ENCODE assay signal across 1 cellular context in the genomic region with DNA sequence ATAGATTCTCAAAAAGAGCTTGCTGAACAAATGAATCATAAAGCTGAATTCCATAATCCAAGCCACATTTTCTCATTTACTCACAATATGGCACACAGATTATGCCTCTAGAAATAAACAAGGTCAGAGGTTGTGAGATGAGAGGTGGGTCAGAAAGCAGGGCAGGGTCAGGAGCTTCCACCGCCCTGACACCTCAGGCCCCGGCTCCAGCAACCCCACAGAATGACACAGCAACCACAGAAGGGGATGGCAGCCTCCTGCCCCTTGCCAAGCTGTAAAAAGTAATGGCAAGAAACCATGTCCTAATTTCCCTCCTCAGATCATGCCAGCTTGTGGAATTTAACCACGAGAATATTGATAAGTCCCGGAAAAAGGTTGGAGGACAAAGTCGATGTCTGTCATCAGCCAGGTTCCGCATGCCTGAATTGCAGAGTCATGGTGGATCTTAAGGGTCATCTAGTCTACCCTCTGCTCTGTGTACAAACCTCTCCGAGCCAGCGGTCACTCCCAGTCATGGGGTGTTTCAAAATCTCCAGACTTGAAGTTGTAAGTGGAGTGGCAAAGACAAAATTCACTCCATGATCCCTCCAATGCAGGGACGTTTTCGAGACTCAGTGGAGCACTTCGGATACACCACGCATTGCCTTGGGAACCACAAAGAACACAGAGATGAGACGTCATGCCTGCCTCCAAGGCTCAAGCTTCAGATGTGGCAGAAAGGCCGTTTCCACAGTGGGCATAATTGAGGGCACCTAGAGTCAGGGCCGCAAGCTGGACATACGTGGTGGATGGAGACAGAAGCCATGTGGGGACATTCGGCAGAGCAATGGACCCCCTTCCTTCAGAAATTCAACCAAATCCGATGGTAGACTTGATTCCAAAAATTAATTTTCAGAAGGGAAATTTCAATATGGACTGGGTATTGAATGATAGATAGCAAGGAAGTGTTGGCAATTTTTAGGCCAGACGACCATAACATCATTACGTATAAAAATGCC.
TF ChIP-seq lines count a peak whose summit lies in the region.

No MANE protein-coding gene starts in this region.

TF ChIP-seq in HepG2, 621 proteins besides CTCF, POLR2A, EP300 and RAD21 (continued from another document):
- TF ChIP-seq, protein P1, sequence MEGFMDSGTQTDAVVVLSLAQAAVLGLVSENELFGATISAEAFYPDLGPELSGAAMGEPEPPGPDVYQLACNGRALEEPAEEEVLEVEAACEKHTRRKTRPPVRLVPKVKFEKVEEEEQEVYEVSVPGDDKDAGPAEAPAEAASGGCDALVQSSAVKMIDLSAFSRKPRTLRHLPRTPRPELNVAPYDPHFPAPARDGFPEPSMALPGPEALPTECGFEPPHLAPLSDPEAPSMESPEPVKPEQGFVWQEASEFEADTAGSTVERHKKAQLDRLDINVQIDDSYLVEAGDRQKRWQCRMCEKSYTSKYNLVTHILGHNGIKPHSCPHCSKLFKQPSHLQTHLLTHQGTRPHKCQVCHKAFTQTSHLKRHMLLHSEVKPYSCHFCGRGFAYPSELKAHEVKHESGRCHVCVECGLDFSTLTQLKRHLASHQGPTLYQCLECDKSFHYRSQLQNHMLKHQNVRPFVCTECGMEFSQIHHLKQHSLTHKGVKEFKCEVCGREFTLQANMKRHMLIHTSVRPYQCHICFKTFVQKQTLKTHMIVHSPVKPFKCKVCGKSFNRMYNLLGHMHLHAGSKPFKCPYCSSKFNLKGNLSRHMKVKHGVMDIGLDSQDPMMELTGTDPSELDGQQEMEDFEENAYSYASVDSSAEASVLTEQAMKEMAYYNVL (CRISPR knock-in tag; IDR thresholded peaks at IDR 0.05; ENCODE audit: borderline replicate concordance): no peak
- TF ChIP-seq PLRG1 (conservative IDR thresholded peaks at IDR 0.05): no peak
- TF ChIP-seq, protein P2, sequence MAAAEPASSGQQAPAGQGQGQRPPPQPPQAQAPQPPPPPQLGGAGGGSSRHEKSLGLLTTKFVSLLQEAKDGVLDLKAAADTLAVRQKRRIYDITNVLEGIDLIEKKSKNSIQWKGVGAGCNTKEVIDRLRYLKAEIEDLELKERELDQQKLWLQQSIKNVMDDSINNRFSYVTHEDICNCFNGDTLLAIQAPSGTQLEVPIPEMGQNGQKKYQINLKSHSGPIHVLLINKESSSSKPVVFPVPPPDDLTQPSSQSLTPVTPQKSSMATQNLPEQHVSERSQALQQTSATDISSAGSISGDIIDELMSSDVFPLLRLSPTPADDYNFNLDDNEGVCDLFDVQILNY (CRISPR knock-in tag; conservative IDR thresholded peaks at IDR 0.05): no peak
- TF ChIP-seq TGIF2 (CRISPR knock-in tag; IDR thresholded peaks at IDR 0.05): no peak
- TF ChIP-seq SMYD3 (CRISPR knock-in tag; IDR thresholded peaks at IDR 0.05): no peak; the same call in 1 of the 2 replicates
- TF ChIP-seq, protein P3, sequence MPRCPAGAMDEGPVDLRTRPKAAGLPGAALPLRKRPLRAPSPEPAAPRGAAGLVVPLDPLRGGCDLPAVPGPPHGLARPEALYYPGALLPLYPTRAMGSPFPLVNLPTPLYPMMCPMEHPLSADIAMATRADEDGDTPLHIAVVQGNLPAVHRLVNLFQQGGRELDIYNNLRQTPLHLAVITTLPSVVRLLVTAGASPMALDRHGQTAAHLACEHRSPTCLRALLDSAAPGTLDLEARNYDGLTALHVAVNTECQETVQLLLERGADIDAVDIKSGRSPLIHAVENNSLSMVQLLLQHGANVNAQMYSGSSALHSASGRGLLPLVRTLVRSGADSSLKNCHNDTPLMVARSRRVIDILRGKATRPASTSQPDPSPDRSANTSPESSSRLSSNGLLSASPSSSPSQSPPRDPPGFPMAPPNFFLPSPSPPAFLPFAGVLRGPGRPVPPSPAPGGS (CRISPR knock-in tag; IDR thresholded peaks at IDR 0.05): no peak
- no peak for TF ChIP-seq SNAPC2 (CRISPR knock-in tag; IDR thresholded peaks at IDR 0.05)
- TF ChIP-seq ZNF605 (CRISPR knock-in tag; IDR thresholded peaks at IDR 0.05): peak; percentile 84
- TF ChIP-seq, protein P4, sequence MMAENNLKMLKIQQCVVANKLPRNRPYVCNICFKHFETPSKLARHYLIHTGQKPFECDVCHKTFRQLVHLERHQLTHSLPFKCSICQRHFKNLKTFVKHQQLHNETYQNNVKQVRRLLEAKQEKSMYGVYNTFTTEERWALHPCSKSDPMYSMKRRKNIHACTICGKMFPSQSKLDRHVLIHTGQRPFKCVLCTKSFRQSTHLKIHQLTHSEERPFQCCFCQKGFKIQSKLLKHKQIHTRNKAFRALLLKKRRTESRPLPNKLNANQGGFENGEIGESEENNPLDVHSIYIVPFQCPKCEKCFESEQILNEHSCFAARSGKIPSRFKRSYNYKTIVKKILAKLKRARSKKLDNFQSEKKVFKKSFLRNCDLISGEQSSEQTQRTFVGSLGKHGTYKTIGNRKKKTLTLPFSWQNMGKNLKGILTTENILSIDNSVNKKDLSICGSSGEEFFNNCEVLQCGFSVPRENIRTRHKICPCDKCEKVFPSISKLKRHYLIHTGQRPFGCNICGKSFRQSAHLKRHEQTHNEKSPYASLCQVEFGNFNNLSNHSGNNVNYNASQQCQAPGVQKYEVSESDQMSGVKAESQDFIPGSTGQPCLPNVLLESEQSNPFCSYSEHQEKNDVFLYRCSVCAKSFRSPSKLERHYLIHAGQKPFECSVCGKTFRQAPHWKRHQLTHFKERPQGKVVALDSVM (CRISPR knock-in tag; IDR thresholded peaks at IDR 0.05): no peak
- TF ChIP-seq ZNF607 (CRISPR knock-in tag; IDR thresholded peaks at IDR 0.05; ENCODE audit: borderline replicate concordance): peak; percentile 75; the same call in 1 of the 2 replicates
- no peak for TF ChIP-seq KAT7 (CRISPR knock-in tag; IDR thresholded peaks at IDR 0.05; ENCODE audit: borderline replicate concordance)
- TF ChIP-seq, protein P5, sequence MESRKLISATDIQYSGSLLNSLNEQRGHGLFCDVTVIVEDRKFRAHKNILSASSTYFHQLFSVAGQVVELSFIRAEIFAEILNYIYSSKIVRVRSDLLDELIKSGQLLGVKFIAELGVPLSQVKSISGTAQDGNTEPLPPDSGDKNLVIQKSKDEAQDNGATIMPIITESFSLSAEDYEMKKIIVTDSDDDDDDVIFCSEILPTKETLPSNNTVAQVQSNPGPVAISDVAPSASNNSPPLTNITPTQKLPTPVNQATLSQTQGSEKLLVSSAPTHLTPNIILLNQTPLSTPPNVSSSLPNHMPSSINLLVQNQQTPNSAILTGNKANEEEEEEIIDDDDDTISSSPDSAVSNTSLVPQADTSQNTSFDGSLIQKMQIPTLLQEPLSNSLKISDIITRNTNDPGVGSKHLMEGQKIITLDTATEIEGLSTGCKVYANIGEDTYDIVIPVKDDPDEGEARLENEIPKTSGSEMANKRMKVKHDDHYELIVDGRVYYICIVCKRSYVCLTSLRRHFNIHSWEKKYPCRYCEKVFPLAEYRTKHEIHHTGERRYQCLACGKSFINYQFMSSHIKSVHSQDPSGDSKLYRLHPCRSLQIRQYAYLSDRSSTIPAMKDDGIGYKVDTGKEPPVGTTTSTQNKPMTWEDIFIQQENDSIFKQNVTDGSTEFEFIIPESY (CRISPR knock-in tag; IDR thresholded peaks at IDR 0.05): peak; percentile 37; the same call in 1 of the 2 replicates
- TF ChIP-seq GPN1 (CRISPR knock-in tag; IDR thresholded peaks at IDR 0.05; ENCODE audit: borderline replicate concordance): no peak
- TF ChIP-seq ARNTL (CRISPR knock-in tag; IDR thresholded peaks at IDR 0.05): peak; percentile 85
- peak; percentile 79; the same call in 1 of the 2 replicates for TF ChIP-seq ZBTB20 (CRISPR knock-in tag; IDR thresholded peaks at IDR 0.05; ENCODE audit: borderline replicate concordance, low read depth)
- TF ChIP-seq, protein P6, sequence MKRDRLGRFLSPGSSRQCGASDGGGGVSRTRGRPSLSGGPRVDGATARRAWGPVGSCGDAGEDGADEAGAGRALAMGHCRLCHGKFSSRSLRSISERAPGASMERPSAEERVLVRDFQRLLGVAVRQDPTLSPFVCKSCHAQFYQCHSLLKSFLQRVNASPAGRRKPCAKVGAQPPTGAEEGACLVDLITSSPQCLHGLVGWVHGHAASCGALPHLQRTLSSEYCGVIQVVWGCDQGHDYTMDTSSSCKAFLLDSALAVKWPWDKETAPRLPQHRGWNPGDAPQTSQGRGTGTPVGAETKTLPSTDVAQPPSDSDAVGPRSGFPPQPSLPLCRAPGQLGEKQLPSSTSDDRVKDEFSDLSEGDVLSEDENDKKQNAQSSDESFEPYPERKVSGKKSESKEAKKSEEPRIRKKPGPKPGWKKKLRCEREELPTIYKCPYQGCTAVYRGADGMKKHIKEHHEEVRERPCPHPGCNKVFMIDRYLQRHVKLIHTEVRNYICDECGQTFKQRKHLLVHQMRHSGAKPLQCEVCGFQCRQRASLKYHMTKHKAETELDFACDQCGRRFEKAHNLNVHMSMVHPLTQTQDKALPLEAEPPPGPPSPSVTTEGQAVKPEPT (CRISPR knock-in tag; IDR thresholded peaks at IDR 0.05; ENCODE audit: low read depth): peak; percentile 38; the same call in 1 of the 2 replicates
- TF ChIP-seq, protein P7, sequence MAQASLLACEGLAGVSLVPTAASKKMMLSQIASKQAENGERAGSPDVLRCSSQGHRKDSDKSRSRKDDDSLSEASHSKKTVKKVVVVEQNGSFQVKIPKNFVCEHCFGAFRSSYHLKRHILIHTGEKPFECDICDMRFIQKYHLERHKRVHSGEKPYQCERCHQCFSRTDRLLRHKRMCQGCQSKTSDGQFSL (CRISPR knock-in tag; IDR thresholded peaks at IDR 0.05): no peak
- TF ChIP-seq CREB1 (IDR thresholded peaks at IDR 0.05): peak; percentile 19; the same call in 1 of the 2 replicates
- peak; percentile 21; the same call in 1 of the 2 replicates for TF ChIP-seq CREB1 (CRISPR knock-in tag; IDR thresholded peaks at IDR 0.05)
- no peak for TF ChIP-seq DR1 (CRISPR knock-in tag; IDR thresholded peaks at IDR 0.05)
- no peak for TF ChIP-seq TRIM24 (CRISPR knock-in tag; IDR thresholded peaks at IDR 0.05)
- no peak for TF ChIP-seq ZNF552 (CRISPR knock-in tag; IDR thresholded peaks at IDR 0.05; ENCODE audit: borderline replicate concordance)
- peak; percentile 58; the same call in 1 of the 2 replicates for TF ChIP-seq ZNF101 (CRISPR knock-in tag; IDR thresholded peaks at IDR 0.05; ENCODE audit: borderline replicate concordance, low read depth)
- TF ChIP-seq, protein P8, sequence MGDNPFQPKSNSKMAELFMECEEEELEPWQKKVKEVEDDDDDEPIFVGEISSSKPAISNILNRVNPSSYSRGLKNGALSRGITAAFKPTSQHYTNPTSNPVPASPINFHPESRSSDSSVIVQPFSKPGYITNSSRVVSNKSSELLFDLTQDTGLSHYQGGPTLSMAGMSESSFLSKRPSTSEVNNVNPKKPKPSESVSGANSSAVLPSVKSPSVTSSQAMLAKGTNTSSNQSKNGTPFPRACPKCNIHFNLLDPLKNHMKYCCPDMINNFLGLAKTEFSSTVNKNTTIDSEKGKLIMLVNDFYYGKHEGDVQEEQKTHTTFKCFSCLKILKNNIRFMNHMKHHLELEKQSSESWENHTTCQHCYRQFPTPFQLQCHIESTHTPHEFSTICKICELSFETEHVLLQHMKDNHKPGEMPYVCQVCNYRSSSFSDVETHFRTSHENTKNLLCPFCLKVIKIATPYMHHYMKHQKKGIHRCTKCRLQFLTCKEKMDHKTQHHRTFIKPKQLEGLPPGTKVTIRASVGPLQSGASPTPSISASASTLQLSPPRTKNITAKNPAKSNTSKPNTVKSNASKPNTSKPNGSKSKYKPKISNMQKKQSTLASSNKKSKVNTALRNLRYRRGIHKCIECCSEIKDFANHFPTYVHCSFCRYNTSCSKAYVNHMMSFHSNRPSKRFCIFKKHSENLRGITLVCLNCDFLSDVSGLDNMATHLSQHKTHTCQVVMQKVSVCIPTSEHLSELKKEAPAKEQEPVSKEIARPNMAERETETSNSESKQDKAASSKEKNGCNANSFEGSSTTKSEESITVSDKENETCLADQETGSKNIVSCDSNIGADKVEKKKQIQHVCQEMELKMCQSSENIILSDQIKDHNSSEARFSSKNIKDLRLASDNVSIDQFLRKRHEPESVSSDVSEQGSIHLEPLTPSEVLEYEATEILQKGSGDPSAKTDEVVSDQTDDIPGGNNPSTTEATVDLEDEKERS (CRISPR knock-in tag; IDR thresholded peaks at IDR 0.05): no peak
- TF ChIP-seq ZNF629 (CRISPR knock-in tag; conservative IDR thresholded peaks at IDR 0.05): no peak
- peak; percentile 63 to 81 for TF ChIP-seq MAFK (conservative IDR thresholded peaks at IDR 0.05 in 1 of 2, IDR thresholded peaks at IDR 0.05 in 1 of 2; ENCODE audit: low read length in 2 of 2)
- no peak for TF ChIP-seq ISL2 (CRISPR knock-in tag; IDR thresholded peaks at IDR 0.05)
- peak; percentile 57; the same call in 1 of the 2 replicates for TF ChIP-seq ZNF501 (CRISPR knock-in tag; IDR thresholded peaks at IDR 0.05)
- peak; percentile 22; the same call in 1 of the 2 replicates for TF ChIP-seq PHF8 (CRISPR knock-in tag; IDR thresholded peaks at IDR 0.05)
- TF ChIP-seq ZNF83 (CRISPR knock-in tag; IDR thresholded peaks at IDR 0.05; ENCODE audit: borderline replicate concordance): no peak
- peak; percentile 49; the same call in 1 of the 2 replicates for TF ChIP-seq ZMYM3 (CRISPR knock-in tag; IDR thresholded peaks at IDR 0.05)
- no peak for TF ChIP-seq ZNF839 (CRISPR knock-in tag; IDR thresholded peaks at IDR 0.05; ENCODE audit: borderline replicate concordance)
- TF ChIP-seq GTF3A (CRISPR knock-in tag; conservative IDR thresholded peaks at IDR 0.05): no peak; the same call in 1 of the 2 replicates
- TF ChIP-seq, protein P9, sequence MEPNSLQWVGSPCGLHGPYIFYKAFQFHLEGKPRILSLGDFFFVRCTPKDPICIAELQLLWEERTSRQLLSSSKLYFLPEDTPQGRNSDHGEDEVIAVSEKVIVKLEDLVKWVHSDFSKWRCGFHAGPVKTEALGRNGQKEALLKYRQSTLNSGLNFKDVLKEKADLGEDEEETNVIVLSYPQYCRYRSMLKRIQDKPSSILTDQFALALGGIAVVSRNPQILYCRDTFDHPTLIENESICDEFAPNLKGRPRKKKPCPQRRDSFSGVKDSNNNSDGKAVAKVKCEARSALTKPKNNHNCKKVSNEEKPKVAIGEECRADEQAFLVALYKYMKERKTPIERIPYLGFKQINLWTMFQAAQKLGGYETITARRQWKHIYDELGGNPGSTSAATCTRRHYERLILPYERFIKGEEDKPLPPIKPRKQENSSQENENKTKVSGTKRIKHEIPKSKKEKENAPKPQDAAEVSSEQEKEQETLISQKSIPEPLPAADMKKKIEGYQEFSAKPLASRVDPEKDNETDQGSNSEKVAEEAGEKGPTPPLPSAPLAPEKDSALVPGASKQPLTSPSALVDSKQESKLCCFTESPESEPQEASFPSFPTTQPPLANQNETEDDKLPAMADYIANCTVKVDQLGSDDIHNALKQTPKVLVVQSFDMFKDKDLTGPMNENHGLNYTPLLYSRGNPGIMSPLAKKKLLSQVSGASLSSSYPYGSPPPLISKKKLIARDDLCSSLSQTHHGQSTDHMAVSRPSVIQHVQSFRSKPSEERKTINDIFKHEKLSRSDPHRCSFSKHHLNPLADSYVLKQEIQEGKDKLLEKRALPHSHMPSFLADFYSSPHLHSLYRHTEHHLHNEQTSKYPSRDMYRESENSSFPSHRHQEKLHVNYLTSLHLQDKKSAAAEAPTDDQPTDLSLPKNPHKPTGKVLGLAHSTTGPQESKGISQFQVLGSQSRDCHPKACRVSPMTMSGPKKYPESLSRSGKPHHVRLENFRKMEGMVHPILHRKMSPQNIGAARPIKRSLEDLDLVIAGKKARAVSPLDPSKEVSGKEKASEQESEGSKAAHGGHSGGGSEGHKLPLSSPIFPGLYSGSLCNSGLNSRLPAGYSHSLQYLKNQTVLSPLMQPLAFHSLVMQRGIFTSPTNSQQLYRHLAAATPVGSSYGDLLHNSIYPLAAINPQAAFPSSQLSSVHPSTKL (CRISPR knock-in tag; IDR thresholded peaks at IDR 0.05): peak; percentile 88
- TF ChIP-seq PITX1 (CRISPR knock-in tag; IDR thresholded peaks at IDR 0.05): peak; percentile 73
- TF ChIP-seq HES4 (CRISPR knock-in tag; IDR thresholded peaks at IDR 0.05; ENCODE audit: borderline replicate concordance): no peak
